In genomic region chr2:230614913-230615332, GRCh38 we compare ENCODE assay signal across 9 cellular contexts.
DNase-seq lines count a peak whose midpoint lies in the region; ATAC-seq and TF ChIP-seq lines count a peak whose summit lies in the region.
"Had no signal": no experiment of that assay in that cellular context is flagged by ENCODE, and none has a peak within 500 bp of the region (broad histone marks: within the 10 kb centered on the region; RNA-seq: fewer than 3 reads in every experiment).

No MANE protein-coding gene starts in this region.

- DNase-seq in HCT116 (ENCODE audit: low read depth, low spot score) (no peak), RPMI7951 (ENCODE audit: low read depth) (peak; percentile 14), osteoblast (ENCODE audit: insufficient read length, low spot score, missing footprints) (no peak), NCI-H146 treated with DMSO at 0.1 percent for 48 hours (lab: John Stamatoyannopoulos, UW; ENCODE audit: unreplicated experiment) (no peak), foreskin melanocyte (no peak), trophoblast cell (no peak)
- no peak for DNase-seq in effector memory CD4-positive, alpha-beta T cell

- H4K8ac ChIP-seq in trophoblast cell (ENCODE audit: low read depth, low read length) = no peak overlapping the region

- H3K4me3 ChIP-seq in HCT116 (replicated peaks in 1 of 2; ENCODE audit: low read depth in 1 of 2, low read length in 2 of 2) (no peak overlapping the region), osteoblast (ENCODE audit: insufficient read depth, low read length) (no peak overlapping the region), trophoblast cell (ENCODE audit: low read depth, low read length) (no peak overlapping the region)
- no peak overlapping the region for H3K4me3 ChIP-seq in effector memory CD4-positive, alpha-beta T cell (ENCODE audit: insufficient read depth, low read depth, low read length, poor library complexity, severe bottlenecking)
- H3K4me3 ChIP-seq: ascending aorta had no signal

- H4K12ac ChIP-seq in trophoblast cell (ENCODE audit: low read depth, low read length) = no peak overlapping the region

- no peak overlapping the region for H3K23ac ChIP-seq in trophoblast cell (ENCODE audit: low read length)

- H3K79me2 ChIP-seq in HCT116 (ENCODE audit: insufficient read depth, low read length) (no peaks in the 10 kb centered on the region), osteoblast (ENCODE audit: insufficient read depth, low read length) (no peaks in the 10 kb centered on the region), trophoblast cell (ENCODE audit: control insufficient read depth, insufficient read depth, low read length, poor library complexity) (no peaks in the 10 kb centered on the region)

- intact Hi-C loops in HCT116 (cut with micrococcal nuclease) = loop anchor here (5.0 to 10.0 kb wide), 4 partner anchors 100 to 1023 kb away; partner anchors contain the start of genes CAB39, FBXO36 and TRIP12

- peak; percentile 88 for ATAC-seq in GM18511 (IDR thresholded peaks at IDR 0.05; ENCODE audit: unreplicated experiment)
- no peak for ATAC-seq in HCT116

- H3K27ac ChIP-seq in HCT116 (ENCODE audit: low read depth, low read length) (no peak overlapping the region), osteoblast (ENCODE audit: low read depth, low read length) (peak overlapping the region; percentile 41), trophoblast cell (ENCODE audit: low read depth, low read length) (no peak overlapping the region)
- no peak overlapping the region for H3K27ac ChIP-seq in effector memory CD4-positive, alpha-beta T cell (ENCODE audit: insufficient read depth, low read length, poor library complexity, severe bottlenecking)
- H3K27ac ChIP-seq: ascending aorta had no signal

- H4K91ac ChIP-seq in trophoblast cell (ENCODE audit: low read depth, low read length) = no peak overlapping the region

- H2BK120ac ChIP-seq in trophoblast cell (ENCODE audit: insufficient read depth, low read length, poor library complexity) = no peak overlapping the region

- no peaks in the 10 kb centered on the region for H3K79me1 ChIP-seq in trophoblast cell (ENCODE audit: low read length)

- no peak for TF ChIP-seq RAD21 in HCT116 (IDR thresholded peaks at IDR 0.05; ENCODE audit: low read depth)

- H3K18ac ChIP-seq in trophoblast cell (ENCODE audit: low read length) = no peak overlapping the region

- TF ChIP-seq CTCF in HCT116 (IDR thresholded peaks at IDR 0.05 in 2 of 3, conservative IDR thresholded peaks at IDR 0.05 in 1 of 3; ENCODE audit: borderline replicate concordance in 1 of 3, insufficient read depth in 1 of 3, low read depth in 2 of 3, low read length in 2 of 3) (no peak), osteoblast (IDR thresholded peaks at IDR 0.05; ENCODE audit: extremely low read depth, low read depth, low read length) (no peak)

- POLR2A ChIA-PET in HCT116 (lab: Charles Lee) = interaction anchor here (1.5 kb wide), 1 partner anchor 12 kb away, joined by 3 read pairs; no protein-coding TSS in a partner anchor

- H3K9ac ChIP-seq in HCT116 (ENCODE audit: low read length) (no peak overlapping the region), trophoblast cell (ENCODE audit: low read length) (no peak overlapping the region)

- no peak overlapping the region for H3K14ac ChIP-seq in trophoblast cell (ENCODE audit: low read length)

- no peak overlapping the region for H3K4ac ChIP-seq in trophoblast cell (ENCODE audit: low read depth, low read length)

- BruUV-seq in HCT116 (replicated peaks; lab: Mats Ljungman, UMichigan) = no TSS peak

- H3K4me1 ChIP-seq in HCT116 (ENCODE audit: control insufficient read depth in 1 of 2, insufficient read depth in 2 of 2, low read length in 2 of 2) (peaks cover 27 to 47% of the 10 kb centered on the region in 2 experiments), osteoblast (ENCODE audit: insufficient read depth, low read length) (peaks cover 17% of the 10 kb centered on the region), trophoblast cell (ENCODE audit: control insufficient read depth in 1 of 2, insufficient read depth in 2 of 2, low read length in 2 of 2) (no peaks in the 10 kb centered on the region)
- no peaks in the 10 kb centered on the region for H3K4me1 ChIP-seq in effector memory CD4-positive, alpha-beta T cell (ENCODE audit: control insufficient read depth, insufficient read depth, low read length, poor library complexity, severe bottlenecking)
- H3K4me1 ChIP-seq: ascending aorta had no signal

- H2BK5ac ChIP-seq in trophoblast cell (ENCODE audit: low read depth, low read length, poor library complexity) = no peak overlapping the region

- RAD21 ChIA-PET in HCT116 (lab: Charles Lee; ENCODE audit: low non-redundant PET in 1 of 2, low total read pairs in 2 of 2, uncharacterized antibody in 2 of 2, unreplicated experiment in 2 of 2) = interaction anchor here in 1 of 2 experiments (1.0 kb wide), 1 partner anchor 184 kb away, joined by 4 read pairs; no protein-coding TSS in a partner anchor

- no peaks in the 10 kb centered on the region for H3K9me3 ChIP-seq in HCT116 (ENCODE audit: control insufficient read depth in 1 of 2, insufficient read depth in 1 of 2, low read depth in 1 of 2, low read length in 2 of 2)
- no peaks in the 10 kb centered on the region for H3K9me3 ChIP-seq in osteoblast (ENCODE audit: low read depth, low read length)
- no peaks in the 10 kb centered on the region for H3K9me3 ChIP-seq in trophoblast cell (ENCODE audit: insufficient read depth, low read depth, low read length)
- no peaks in the 10 kb centered on the region for H3K9me3 ChIP-seq in effector memory CD4-positive, alpha-beta T cell (ENCODE audit: control insufficient read depth, low read length)
- H3K9me3 ChIP-seq: ascending aorta had no signal

- no CpG with 5 or more reads among the region's 6 CpGs for WGBS in trophoblast cell (ENCODE audit: extremely low coverage, insufficient coverage, insufficient read length)

- no peaks in the 10 kb centered on the region for H3K9me2 ChIP-seq in HCT116 (ENCODE audit: insufficient read depth)

- H3K27me3 ChIP-seq in HCT116 (ENCODE audit: insufficient read depth, low read length) (no peaks in the 10 kb centered on the region), osteoblast (ENCODE audit: insufficient read depth, low read length) (no peaks in the 10 kb centered on the region), trophoblast cell (ENCODE audit: insufficient read depth, low read length) (no peaks in the 10 kb centered on the region)
- H3K27me3 ChIP-seq in effector memory CD4-positive, alpha-beta T cell (replicated peaks; ENCODE audit: control insufficient read depth, insufficient read depth, low read length, poor library complexity, severe bottlenecking) = no peaks in the 10 kb centered on the region
- H3K27me3 ChIP-seq: ascending aorta had no signal

- CTCF ChIA-PET in HCT116 (lab: Charles Lee) = interaction anchor here (2.7 kb wide), 1 partner anchor 184 kb away, joined by 10 read pairs; no protein-coding TSS in a partner anchor

- H3K4me2 ChIP-seq in HCT116 (ENCODE audit: low read length) (no peak overlapping the region), osteoblast (ENCODE audit: insufficient read depth, low read length) (no peak overlapping the region), trophoblast cell (ENCODE audit: low read length) (no peak overlapping the region)

- H2AFZ ChIP-seq in HCT116 (ENCODE audit: low read depth, low read length, poor library complexity, severe bottlenecking) (peak overlapping the region; percentile 91), osteoblast (ENCODE audit: low read length) (peak overlapping the region; percentile 72), trophoblast cell (ENCODE audit: insufficient read depth, low read length, poor library complexity) (no peak overlapping the region)

- no peaks in the 10 kb centered on the region for H4K20me1 ChIP-seq in HCT116 (ENCODE audit: insufficient read depth)
- no peaks in the 10 kb centered on the region for H4K20me1 ChIP-seq in osteoblast (ENCODE audit: insufficient read depth, low read length)

- no peak for TF ChIP-seq POLR2A in HCT116 (IDR thresholded peaks at IDR 0.05; ENCODE audit: borderline replicate concordance, extremely low read depth, insufficient read depth, insufficient read length)

- H2AK5ac ChIP-seq in trophoblast cell (ENCODE audit: low read length) = no peak overlapping the region

- H3K36me3 ChIP-seq in HCT116 (ENCODE audit: control insufficient read depth in 1 of 2, insufficient read depth in 2 of 2, low read length in 2 of 2) (no peaks in the 10 kb centered on the region), osteoblast (ENCODE audit: insufficient read depth, low read length) (no peaks in the 10 kb centered on the region), trophoblast cell (ENCODE audit: control insufficient read depth in 1 of 2, insufficient read depth in 2 of 2, low read length in 2 of 2) (no peaks in the 10 kb centered on the region)
- no peaks in the 10 kb centered on the region for H3K36me3 ChIP-seq in effector memory CD4-positive, alpha-beta T cell (ENCODE audit: control insufficient read depth, insufficient read depth, low read length)
- H3K36me3 ChIP-seq: ascending aorta had no signal

- no peak overlapping the region for H2BK12ac ChIP-seq in trophoblast cell (ENCODE audit: low read length)

TF ChIP-seq in HCT116, 20 proteins besides CTCF, POLR2A, EP300 and RAD21:
- TF ChIP-seq YY1 (IDR thresholded peaks at IDR 0.05; ENCODE audit: extremely low read depth, insufficient replicate concordance, low read depth, low read length) = no peak
- TF ChIP-seq ZBTB33 (IDR thresholded peaks at IDR 0.05; ENCODE audit: extremely low read depth, insufficient replicate concordance, low read length) = no peak
- TF ChIP-seq CBX3 (IDR thresholded peaks at IDR 0.05; ENCODE audit: low read depth) = no peak
